In the genomic region with DNA sequence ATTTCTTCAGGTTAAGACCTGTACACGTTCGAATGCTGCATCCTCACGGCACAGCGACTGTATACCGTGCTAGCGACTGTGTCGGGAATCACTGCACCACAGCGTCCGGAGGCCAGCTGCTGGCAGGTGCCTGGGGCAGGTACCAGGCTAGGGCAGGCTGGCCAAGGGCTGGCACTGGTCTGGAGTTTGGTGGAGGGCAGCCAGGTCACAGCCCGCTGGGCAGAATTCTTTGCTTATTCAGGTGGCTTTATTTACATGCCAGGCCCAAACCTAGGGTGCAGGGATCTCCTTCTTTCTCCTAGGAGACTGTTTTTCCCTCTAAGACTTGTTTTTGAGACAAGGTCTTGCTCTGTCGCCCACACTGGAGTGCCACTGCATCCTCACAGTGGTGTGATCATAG, we compare ENCODE assay signal across 2 cellular contexts.
TF ChIP-seq lines count a peak whose summit lies in the region.

No MANE protein-coding gene starts in this region.

TF ChIP-seq in HCT116, 20 proteins besides CTCF, POLR2A, EP300 and RAD21:
- TF ChIP-seq ZFX (IDR thresholded peaks at IDR 0.05) = 0 out of 2 replicates have a peak, but pooled peaks have one; percentile 17
- TF ChIP-seq, protein P1, sequence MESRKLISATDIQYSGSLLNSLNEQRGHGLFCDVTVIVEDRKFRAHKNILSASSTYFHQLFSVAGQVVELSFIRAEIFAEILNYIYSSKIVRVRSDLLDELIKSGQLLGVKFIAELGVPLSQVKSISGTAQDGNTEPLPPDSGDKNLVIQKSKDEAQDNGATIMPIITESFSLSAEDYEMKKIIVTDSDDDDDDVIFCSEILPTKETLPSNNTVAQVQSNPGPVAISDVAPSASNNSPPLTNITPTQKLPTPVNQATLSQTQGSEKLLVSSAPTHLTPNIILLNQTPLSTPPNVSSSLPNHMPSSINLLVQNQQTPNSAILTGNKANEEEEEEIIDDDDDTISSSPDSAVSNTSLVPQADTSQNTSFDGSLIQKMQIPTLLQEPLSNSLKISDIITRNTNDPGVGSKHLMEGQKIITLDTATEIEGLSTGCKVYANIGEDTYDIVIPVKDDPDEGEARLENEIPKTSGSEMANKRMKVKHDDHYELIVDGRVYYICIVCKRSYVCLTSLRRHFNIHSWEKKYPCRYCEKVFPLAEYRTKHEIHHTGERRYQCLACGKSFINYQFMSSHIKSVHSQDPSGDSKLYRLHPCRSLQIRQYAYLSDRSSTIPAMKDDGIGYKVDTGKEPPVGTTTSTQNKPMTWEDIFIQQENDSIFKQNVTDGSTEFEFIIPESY (IDR thresholded peaks at IDR 0.05; ENCODE audit: extremely low read depth, insufficient replicate concordance, low read length) = no peak

TF ChIP-seq in GM12878, 131 proteins besides CTCF, POLR2A, EP300 and RAD21:
- peak; percentile 45; the same call in 1 of the 2 replicates for TF ChIP-seq POLR2AphosphoS5 (IDR thresholded peaks at IDR 0.05; ENCODE audit: low read length)
- TF ChIP-seq, protein P2, sequence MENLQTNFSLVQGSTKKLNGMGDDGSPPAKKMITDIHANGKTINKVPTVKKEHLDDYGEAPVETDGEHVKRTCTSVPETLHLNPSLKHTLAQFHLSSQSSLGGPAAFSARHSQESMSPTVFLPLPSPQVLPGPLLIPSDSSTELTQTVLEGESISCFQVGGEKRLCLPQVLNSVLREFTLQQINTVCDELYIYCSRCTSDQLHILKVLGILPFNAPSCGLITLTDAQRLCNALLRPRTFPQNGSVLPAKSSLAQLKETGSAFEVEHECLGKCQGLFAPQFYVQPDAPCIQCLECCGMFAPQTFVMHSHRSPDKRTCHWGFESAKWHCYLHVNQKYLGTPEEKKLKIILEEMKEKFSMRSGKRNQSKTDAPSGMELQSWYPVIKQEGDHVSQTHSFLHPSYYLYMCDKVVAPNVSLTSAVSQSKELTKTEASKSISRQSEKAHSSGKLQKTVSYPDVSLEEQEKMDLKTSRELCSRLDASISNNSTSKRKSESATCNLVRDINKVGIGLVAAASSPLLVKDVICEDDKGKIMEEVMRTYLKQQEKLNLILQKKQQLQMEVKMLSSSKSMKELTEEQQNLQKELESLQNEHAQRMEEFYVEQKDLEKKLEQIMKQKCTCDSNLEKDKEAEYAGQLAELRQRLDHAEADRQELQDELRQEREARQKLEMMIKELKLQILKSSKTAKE (IDR thresholded peaks at IDR 0.05; ENCODE audit: low read depth, poor library complexity, severe bottlenecking) = no peak
